In genomic region chr1:231020816-231021215, GRCh38 we compare ENCODE assay signal across 21 cellular contexts. TPM values are rescaled to one million over a fixed set of nuclear protein-coding genes. Genes with fewer than 3 reads are reported as not detected.
DNase-seq lines count a peak whose midpoint lies in the region; ATAC-seq, FAIRE-seq and TF ChIP-seq lines count a peak whose summit lies in the region.
"Had no signal": no experiment of that assay in that cellular context is flagged by ENCODE, and none has a peak within 500 bp of the region (broad histone marks: within the 10 kb centered on the region; RNA-seq: fewer than 3 reads in every experiment).

No MANE protein-coding gene starts in this region.

- H3K4me1 ChIP-seq in SJSA1 (replicated peaks) (peaks cover 22% of the 10 kb centered on the region), kidney (ENCODE audit: control insufficient read depth in 1 of 2, insufficient read depth in 1 of 2, low read depth in 1 of 2, low read length in 2 of 2) (no peaks in the 10 kb centered on the region)

- peaks cover 3% of the 10 kb centered on the region for H3K36me3 Mint-ChIP-seq in activated naive CD4-positive, alpha-beta T cell treated with anti-CD3 and anti-CD28 coated beads, Interleukin-2, amount 50 U/mL, for 24 hours
- peaks cover 4 to 5% of the 10 kb centered on the region in 2 donors for H3K36me3 Mint-ChIP-seq in stimulated activated naive B cell treated with anti-CD40 and anti-IgM and Interleukin-4, amounts not matched to agents 10 μg/mL and 1 μg/mL and 100 μg/mL, for 72 hours

- peak overlapping the region; percentile 46 for H3K27ac Mint-ChIP-seq in activated naive CD4-positive, alpha-beta T cell treated with anti-CD3 and anti-CD28 coated beads, Interleukin-2, amount 50 U/mL, for 24 hours
- peak overlapping the region; percentile 0 for H3K27ac Mint-ChIP-seq in stimulated activated naive B cell treated with anti-CD40 and anti-IgM and Interleukin-4, amounts not matched to agents 10 μg/mL and 1 μg/mL and 100 μg/mL, for 72 hours
- H3K27ac Mint-ChIP-seq: brain, mesothelial cell of epicardium had no signal

- H3K4me3 Mint-ChIP-seq in activated naive CD4-positive, alpha-beta T cell treated with anti-CD3 and anti-CD28 coated beads, Interleukin-2, amount 50 U/mL, for 24 hours: no peak overlapping the region
- no peak overlapping the region for H3K4me3 Mint-ChIP-seq in stimulated activated naive B cell treated with anti-CD40 and anti-IgM and Interleukin-4, amounts not matched to agents 10 μg/mL and 1 μg/mL and 100 μg/mL, for 72 hours
- H3K4me3 Mint-ChIP-seq: brain; effector memory CD8-positive, alpha-beta T cell; mesothelial cell of epicardium had no signal

- H3K9me3 Mint-ChIP-seq in activated naive CD4-positive, alpha-beta T cell treated with anti-CD3 and anti-CD28 coated beads, Interleukin-2, amount 50 U/mL, for 24 hours: no peaks in the 10 kb centered on the region
- no peaks in the 10 kb centered on the region for H3K9me3 Mint-ChIP-seq in stimulated activated naive B cell treated with anti-CD40 and anti-IgM and Interleukin-4, amounts not matched to agents 10 μg/mL and 1 μg/mL and 100 μg/mL, for 72 hours
- H3K9me3 Mint-ChIP-seq: brain; effector memory CD8-positive, alpha-beta T cell; mesothelial cell of epicardium had no signal

- peak in 1 of 2 donors; percentile 25 for ATAC-seq in stimulated activated naive B cell treated with anti-CD40 and anti-IgM and Interleukin-4, amounts not matched to agents 10 μg/mL and 1 μg/mL and 100 μg/mL, for 72 hours (replicated peaks)
- ATAC-seq in HG03280 (IDR thresholded peaks at IDR 0.05; ENCODE audit: unreplicated experiment): no peak
- ATAC-seq: effector memory CD8-positive, alpha-beta T cell; GM12878 had no signal

- FAIRE-seq in kidney (lab: Jason Lieb, UNC) (no peak), H54 (lab: Jason Lieb, UNC) (no peak)
- FAIRE-seq: GM12878, TTC549 had no signal

- H3K4me3 ChIP-seq in SJSA1 (no peak overlapping the region), kidney (ENCODE audit: low read length in 2 of 2) (no peak overlapping the region)
- H3K4me3 ChIP-seq: GM12878, vagina had no signal

- TF ChIP-seq POLR2A in H54 (IDR thresholded peaks at IDR 0.05; ENCODE audit: low read depth, low read length): no peak

- intact Hi-C loops in kidney (cut with DNase I): no loop called here

- H3K27ac ChIP-seq in SJSA1: 0 out of 2 replicates have a peak overlapping the region, but pooled peaks have one; percentile 40
- H3K27ac ChIP-seq in kidney (ENCODE audit: low read depth in 2 of 2, low read length in 2 of 2): no peak overlapping the region
- H3K27ac ChIP-seq: KMS-11, vagina had no signal

- H3K36me3 ChIP-seq in SJSA1 (peaks cover 9% of the 10 kb centered on the region; the same call in 1 of the 2 replicates), kidney (ENCODE audit: control insufficient read depth in 1 of 2, insufficient read depth in 2 of 2, low read length in 2 of 2) (no peaks in the 10 kb centered on the region)

- H3K9ac ChIP-seq in kidney (ENCODE audit: low read length in 2 of 2): no peak overlapping the region
- H3K9ac ChIP-seq: KMS-11 had no signal

- no peak for DNase-seq in activated naive CD4-positive, alpha-beta T cell (lab: John Stamatoyannopoulos, UW)
- DNase-seq in SJSA1 (ENCODE audit: low read depth in 1 of 2, low spot score in 2 of 2) (peak; percentile 33 to 34), iPS DF 19.7 (ENCODE audit: low read depth, low spot score) (peak; percentile 35), kidney (no peak), H54 (ENCODE audit: insufficient read length, low spot score) (no peak)
- DNase-seq in stimulated activated naive B cell treated with anti-CD40 and anti-IgM and Interleukin-4, amounts not matched to agents 10 μg/mL and 1 μg/mL and 100 μg/mL, for 72 hours: no peak
- DNase-seq: activated CD8-positive, alpha-beta memory T cell treated with anti-CD3 and anti-CD28 coated beads, Interleukin-2, amount 50 U/mL, for 48 hours; DND-41; effector memory CD8-positive, alpha-beta T cell; NCI-H187 treated with DMSO at 0.1 percent for 48 hours; NCI-H82; posterior cingulate gyrus; SHP77 had no signal

- H3K9me3 ChIP-seq in SJSA1 (replicated peaks) (no peaks in the 10 kb centered on the region), kidney (ENCODE audit: control insufficient read depth in 1 of 2, low read length in 2 of 2) (no peaks in the 10 kb centered on the region)
- H3K9me3 ChIP-seq: vagina had no signal

- H3K4me1 Mint-ChIP-seq in activated naive CD4-positive, alpha-beta T cell treated with anti-CD3 and anti-CD28 coated beads, Interleukin-2, amount 50 U/mL, for 24 hours: peaks cover 13% of the 10 kb centered on the region
- peaks cover 7 to 9% of the 10 kb centered on the region in 2 donors for H3K4me1 Mint-ChIP-seq in stimulated activated naive B cell treated with anti-CD40 and anti-IgM and Interleukin-4, amounts not matched to agents 10 μg/mL and 1 μg/mL and 100 μg/mL, for 72 hours
- H3K4me1 Mint-ChIP-seq: brain, mesothelial cell of epicardium had no signal

- H3K27me3 Mint-ChIP-seq in activated naive CD4-positive, alpha-beta T cell treated with anti-CD3 and anti-CD28 coated beads, Interleukin-2, amount 50 U/mL, for 24 hours: no peaks in the 10 kb centered on the region
- H3K27me3 Mint-ChIP-seq in stimulated activated naive B cell treated with anti-CD40 and anti-IgM and Interleukin-4, amounts not matched to agents 10 μg/mL and 1 μg/mL and 100 μg/mL, for 72 hours: no peaks in the 10 kb centered on the region
- H3K27me3 Mint-ChIP-seq: effector memory CD8-positive, alpha-beta T cell had no signal

- TF ChIP-seq CTCF in kidney (IDR thresholded peaks at IDR 0.05; ENCODE audit: borderline replicate concordance, extremely low read depth, insufficient read depth): no peak

- no peaks in the 10 kb centered on the region for H3K27me3 ChIP-seq in SJSA1 (replicated peaks)
- H3K27me3 ChIP-seq: vagina had no signal

RNA-seq across cellular contexts. Expression of gene FAM89A, which starts 19.2 kb away (rescaled TPM):
- 36.7 and 39.5 TPM in 2 replicates for total RNA-seq in SJSA1 (2014; rRNA removed; shearing (Covaris generic))
- total RNA-seq in kidney: 14.9 TPM
- polyA plus RNA-seq in kidney (ENCODE audit: insufficient read depth, low read depth, low replicate concordance): 19.9 TPM

RNA-seq across cellular contexts. Expression of gene ARV1, which starts 41.9 kb away (rescaled TPM):
- 23.6 and 33.1 TPM in 2 replicates for total RNA-seq in SJSA1 (2014; rRNA removed; shearing (Covaris generic))
- 21.1 TPM for total RNA-seq in kidney
- polyA plus RNA-seq in kidney (ENCODE audit: insufficient read depth, low read depth, low replicate concordance): 38.5 TPM

RNA-seq across cellular contexts. Expression of gene TTC13, which starts 42.2 kb away (rescaled TPM):
- total RNA-seq in SJSA1 (2014; rRNA removed; shearing (Covaris generic)): 8.5 and 9.9 TPM in 2 replicates
- total RNA-seq in kidney: 15.6 TPM
- polyA plus RNA-seq in kidney (ENCODE audit: insufficient read depth, low read depth, low replicate concordance): 4.2 TPM

Comparison
In these comparisons a context has a peak if more than half of its experiments do, and no peak if none do; other contexts are left out.
1. DNase-seq: peak in SJSA1 (2 of 2) and iPS DF 19.7 (single experiment); none in activated naive CD4-positive, alpha-beta T cell (0 of 4), stimulated activated naive B cell treated with anti-CD40 and anti-IgM and Interleukin-4, amounts not matched to agents 10 μg/mL and 1 μg/mL and 100 μg/mL, for 72 hours (single experiment), kidney (single experiment) and H54 (single experiment).